ENCODE assay signal across 10 cellular contexts in the genomic region with DNA sequence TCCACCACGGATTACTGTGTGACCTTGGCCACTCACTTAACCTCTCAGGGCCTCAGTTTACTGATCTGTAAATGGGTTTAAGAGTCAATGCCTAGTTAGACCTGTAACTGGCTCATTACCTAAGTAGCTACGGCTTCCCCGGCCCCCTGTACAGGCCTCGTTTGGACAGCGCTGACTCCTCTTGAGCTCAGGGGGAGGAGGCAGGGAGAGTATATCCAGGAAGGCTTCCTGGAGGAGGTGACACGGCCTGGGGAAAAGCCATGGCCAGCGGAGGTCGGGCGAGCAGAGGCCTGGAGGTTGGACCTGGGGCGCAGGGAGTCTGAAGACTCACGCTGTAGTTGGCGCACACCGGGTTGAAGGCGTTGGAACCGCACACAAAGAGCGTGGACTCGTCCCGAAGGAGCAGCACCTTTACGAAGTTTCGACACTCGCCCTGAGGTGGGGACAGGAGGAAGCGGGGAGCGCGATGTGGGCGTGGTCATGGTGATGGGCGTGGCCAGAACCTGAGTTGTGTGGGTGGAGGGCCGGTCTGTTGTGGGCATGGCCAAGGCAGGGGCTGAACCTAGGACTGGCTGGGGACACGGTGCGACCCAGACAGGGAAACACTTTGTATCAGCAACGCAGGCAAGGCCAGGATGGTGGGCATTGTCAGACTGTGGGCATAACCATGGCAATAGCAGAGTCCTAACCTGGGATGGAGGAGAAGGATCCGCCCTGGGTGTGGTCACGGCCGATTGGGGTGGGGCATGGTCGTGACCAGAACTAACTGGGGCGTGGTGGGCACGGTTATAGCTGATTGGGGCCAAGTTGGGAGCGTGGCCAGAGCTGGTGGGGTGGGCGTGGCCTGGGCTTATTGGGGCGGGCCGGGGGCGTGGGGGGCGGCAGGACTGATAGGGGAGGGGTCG. TPM values are rescaled to one million over a fixed set of nuclear protein-coding genes. Genes with fewer than 3 reads are reported as not detected.
DNase-seq lines count a peak whose midpoint lies in the region; ATAC-seq and TF ChIP-seq lines count a peak whose summit lies in the region.
"Had no signal": no experiment of that assay in that cellular context is flagged by ENCODE, and none has a peak within 500 bp of the region (broad histone marks: within the 10 kb centered on the region; RNA-seq: fewer than 3 reads in every experiment).

No MANE protein-coding gene starts in this region.

- no peaks in the 10 kb centered on the region for H3K27me3 ChIP-seq in foreskin keratinocyte
- H3K27me3 ChIP-seq: cardiac muscle cell had no signal

- H3K4me1 ChIP-seq in foreskin keratinocyte: no peaks in the 10 kb centered on the region

- peak; percentile 18 for ATAC-seq in foreskin keratinocyte
- ATAC-seq in HG03045 (IDR thresholded peaks at IDR 0.05; ENCODE audit: unreplicated experiment): no peak
- ATAC-seq in GM21723 (IDR thresholded peaks at IDR 0.05; ENCODE audit: unreplicated experiment): no peak

- H3K27ac ChIP-seq in foreskin keratinocyte: no peak overlapping the region
- H3K27ac ChIP-seq: cardiac muscle cell, esophagus squamous epithelium had no signal

- DNase-seq in ELR (ENCODE audit: low read depth) (peak; percentile 49), NCI-H748 (lab: John Stamatoyannopoulos, UW; ENCODE audit: unreplicated experiment) (peak; percentile 69), foreskin keratinocyte (no peak), kidney glomerular epithelial cell (lab: John Stamatoyannopoulos, UW) (no peak)
- DNase-seq: esophagus squamous epithelium, MM.1S had no signal

- no peak for TF ChIP-seq CTCF in foreskin keratinocyte (conservative IDR thresholded peaks at IDR 0.05)

RNA-seq across cellular contexts. Expression of a gene that starts 3.6 kb away (rescaled TPM):
- total RNA-seq in foreskin keratinocyte: 1.3 and 1.7 TPM in 2 replicates
- 0.87 and 1.00 TPM in 2 replicates for polyA plus RNA-seq in foreskin keratinocyte

RNA-seq across cellular contexts. Expression of a gene that starts 16.1 kb away (rescaled TPM):
- 0.17 and 0.35 TPM in 2 replicates for total RNA-seq in foreskin keratinocyte
- 0.32 and 0.50 TPM in 2 replicates for polyA plus RNA-seq in foreskin keratinocyte

RNA-seq across cellular contexts. Expression of a gene that starts 20.9 kb away (rescaled TPM):
- total RNA-seq in foreskin keratinocyte: not detected in 2 replicates
- not detected in 2 replicates for polyA plus RNA-seq in foreskin keratinocyte
- total RNA-seq: natural killer cell treated with Interleukin-12 subunit alpha and Interleukin-12 subunit beta and Interleukin-15 and Interleukin-18, amount 100 ng/mL, for 72 hours had no signal

RNA-seq across cellular contexts. Expression of a gene that starts 37.6 kb away (rescaled TPM):
- total RNA-seq in foreskin keratinocyte: 0.65 and 0.71 TPM in 2 replicates
- 0.32 TPM in 2 replicates for polyA plus RNA-seq in foreskin keratinocyte
- total RNA-seq: natural killer cell treated with Interleukin-12 subunit alpha and Interleukin-12 subunit beta and Interleukin-15 and Interleukin-18, amount 100 ng/mL, for 72 hours had no signal

Comparison
In these comparisons a context has a peak if more than half of its experiments do, and no peak if none do; other contexts are left out.
1. DNase-seq: peak in ELR (single experiment) and NCI-H748 (single experiment); none in foreskin keratinocyte (0 of 2) and kidney glomerular epithelial cell (single experiment).